13 cellular contexts compared by ENCODE assay signal in genomic region chr22:42072606-42073330, GRCh38. TPM values are rescaled to one million over a fixed set of nuclear protein-coding genes. Genes with fewer than 3 reads are reported as not detected.
DNase-seq lines count a peak whose midpoint lies in the region; ATAC-seq, FAIRE-seq and TF ChIP-seq lines count a peak whose summit lies in the region.
"Had no signal": no experiment of that assay in that cellular context is flagged by ENCODE, and none has a peak within 500 bp of the region (broad histone marks: within the 10 kb centered on the region; RNA-seq: fewer than 3 reads in every experiment).

No MANE protein-coding gene starts in this region.

- H3K23ac ChIP-seq in IMR-90 (ENCODE audit: low read depth, low read length) = no peak overlapping the region

- TF ChIP-seq RAD21 in IMR-90 (IDR thresholded peaks at IDR 0.05; ENCODE audit: low read length) = no peak

- no peak overlapping the region for H3K18ac ChIP-seq in IMR-90 (ENCODE audit: low read depth, low read length)

- no peak overlapping the region for H3K4me3 ChIP-seq in IMR-90 (ENCODE audit: insufficient read depth, low read depth, low read length)
- no peak overlapping the region for H3K4me3 ChIP-seq in astrocyte (ENCODE audit: insufficient read depth, low read depth, low read length)

- no peaks in the 10 kb centered on the region for H3K4me1 Mint-ChIP-seq in astrocyte (ENCODE audit: low read depth, unreplicated experiment)
- peaks cover 16 to 27% of the 10 kb centered on the region in 2 donors for H3K4me1 Mint-ChIP-seq in natural killer cell treated with Interleukin-12 subunit alpha and Interleukin-12 subunit beta and Interleukin-15 and Interleukin-18, amount 100 ng/mL, for 72 hours (ENCODE audit: low read depth in 2 of 2)

- 88% methylated on average over 8 of the region's 8 CpGs; no CpG with 5 or more reads in 1 of the 2 experiments for WGBS in IMR-90 (ENCODE audit: extremely low coverage in 2 of 2, insufficient read length in 1 of 2), 2 experiments

- H2BK120ac ChIP-seq in IMR-90 (ENCODE audit: low read depth, low read length) = no peak overlapping the region

- ATAC-seq in IMR-90 (ENCODE audit: low read depth) = no peak
- no peak for ATAC-seq in natural killer cell treated with Interleukin-12 subunit alpha and Interleukin-12 subunit beta and Interleukin-15 and Interleukin-18, amount 100 ng/mL, for 72 hours
- ATAC-seq: left lobe of liver had no signal

- peak overlapping the region; percentile 45 for H3K4me3 Mint-ChIP-seq in astrocyte (ENCODE audit: unreplicated experiment)
- H3K4me3 Mint-ChIP-seq in natural killer cell treated with Interleukin-12 subunit alpha and Interleukin-12 subunit beta and Interleukin-15 and Interleukin-18, amount 100 ng/mL, for 72 hours = peak overlapping the region; percentile 30

- peaks cover 14% of the 10 kb centered on the region for H3K79me2 ChIP-seq in astrocyte (ENCODE audit: insufficient read depth, low read length)

- H3K9me1 ChIP-seq in IMR-90 (ENCODE audit: insufficient read depth, low read length) = peaks cover 17% of the 10 kb centered on the region; the same call in 1 of the 2 replicates

- 0 out of 2 replicates have a peak, but pooled peaks cover 4% of the 10 kb centered on the region for H4K20me1 ChIP-seq in IMR-90 (ENCODE audit: insufficient read depth, low read length)
- no peaks in the 10 kb centered on the region for H4K20me1 ChIP-seq in astrocyte (ENCODE audit: insufficient read depth, low read length)

- no peak overlapping the region for H4K5ac ChIP-seq in IMR-90 (ENCODE audit: low read depth, low read length)

- no peak overlapping the region for H3K27ac Mint-ChIP-seq in astrocyte (ENCODE audit: unreplicated experiment)
- peak overlapping the region; percentile 43 to 86 for H3K27ac Mint-ChIP-seq in natural killer cell treated with Interleukin-12 subunit alpha and Interleukin-12 subunit beta and Interleukin-15 and Interleukin-18, amount 100 ng/mL, for 72 hours

- no peak for TF ChIP-seq CTCF in IMR-90 (conservative IDR thresholded peaks at IDR 0.05; ENCODE audit: low read depth, low read length)
- no peak for TF ChIP-seq CTCF in astrocyte (IDR thresholded peaks at IDR 0.05; ENCODE audit: insufficient read depth, low read depth, low read length)

- TF ChIP-seq POLR2A in IMR-90 (IDR thresholded peaks at IDR 0.05; ENCODE audit: low read depth, low read length) = no peak

- CTCF ChIA-PET in IMR-90 (lab: Yijun Ruan, JAX) = no interaction called here

- H3K36me3 Mint-ChIP-seq in astrocyte (ENCODE audit: low read depth, unreplicated experiment) = peaks cover 4% of the 10 kb centered on the region
- H3K36me3 Mint-ChIP-seq in natural killer cell treated with Interleukin-12 subunit alpha and Interleukin-12 subunit beta and Interleukin-15 and Interleukin-18, amount 100 ng/mL, for 72 hours = no peaks in the 10 kb centered on the region

- in situ Hi-C loops in IMR-90 (cut with MboI; ENCODE audit: low sequenced_read_pairs) = no loop called here

- H3K27me3 ChIP-seq in IMR-90 (ENCODE audit: control insufficient read depth, insufficient read depth, low read length) = no peaks in the 10 kb centered on the region
- H3K27me3 ChIP-seq in astrocyte (ENCODE audit: insufficient read depth, low read length) = no peaks in the 10 kb centered on the region
- H3K27me3 ChIP-seq: transverse colon had no signal

- H3K56ac ChIP-seq in IMR-90 (ENCODE audit: extremely low read depth, insufficient read depth, low read length) = no peak overlapping the region

- no peak overlapping the region for H3K4me2 ChIP-seq in IMR-90 (ENCODE audit: low read depth, low read length)
- no peak overlapping the region for H3K4me2 ChIP-seq in astrocyte (ENCODE audit: low read length)

- POLR2A ChIA-PET in IMR-90 (lab: Charles Lee; ENCODE audit: unreplicated experiment) = no interaction called here

- no peak overlapping the region for H2BK5ac ChIP-seq in IMR-90 (ENCODE audit: low read depth, low read length, poor library complexity, severe bottlenecking)

- no peaks in the 10 kb centered on the region for H3K27me3 Mint-ChIP-seq in astrocyte (ENCODE audit: low read depth, unreplicated experiment)
- H3K27me3 Mint-ChIP-seq in natural killer cell treated with Interleukin-12 subunit alpha and Interleukin-12 subunit beta and Interleukin-15 and Interleukin-18, amount 100 ng/mL, for 72 hours = no peaks in the 10 kb centered on the region

- no peak overlapping the region for H3K14ac ChIP-seq in IMR-90 (replicated peaks; ENCODE audit: low read depth, low read length)

- H3K9me3 Mint-ChIP-seq in astrocyte (ENCODE audit: unreplicated experiment) = peaks cover 13% of the 10 kb centered on the region
- no peaks in the 10 kb centered on the region for H3K9me3 Mint-ChIP-seq in natural killer cell treated with Interleukin-12 subunit alpha and Interleukin-12 subunit beta and Interleukin-15 and Interleukin-18, amount 100 ng/mL, for 72 hours

- H3K79me1 ChIP-seq in IMR-90 (ENCODE audit: low read depth in 1 of 2, low read length in 2 of 2) = peaks cover 15 to 57% of the 10 kb centered on the region in 2 experiments; a peak in 3 of 4 replicates

- H3K9me3 ChIP-seq in IMR-90 (ENCODE audit: control insufficient read depth, insufficient read depth, low read length) = no peaks in the 10 kb centered on the region
- no peaks in the 10 kb centered on the region for H3K9me3 ChIP-seq in astrocyte (ENCODE audit: insufficient read depth, low read depth, low read length)
- H3K9me3 ChIP-seq: transverse colon had no signal

- no peak overlapping the region for H3K4ac ChIP-seq in IMR-90 (ENCODE audit: low read depth, low read length)

- H3K9ac ChIP-seq in IMR-90 (ENCODE audit: low read depth, low read length) (no peak overlapping the region), astrocyte (ENCODE audit: low read length) (no peak overlapping the region)

- DNase-seq in DMS53 (lab: John Stamatoyannopoulos, UW) (peak; percentile 21), DMS53 treated with DMSO at 0.1 percent for 48 hours (lab: John Stamatoyannopoulos, UW; ENCODE audit: unreplicated experiment) (no peak), IMR-90 (no peak), astrocyte (ENCODE audit: low read depth) (no peak), DMS 273 (lab: John Stamatoyannopoulos, UW; ENCODE audit: unreplicated experiment) (no peak), AML-193 (lab: John Stamatoyannopoulos, UW) (no peak), NCI-H1048 (lab: John Stamatoyannopoulos, UW) (no peak)
- no peak for DNase-seq in natural killer cell treated with Interleukin-12 subunit alpha and Interleukin-12 subunit beta and Interleukin-15 and Interleukin-18, amount 100 ng/mL, for 72 hours (ENCODE audit: low spot score)
- DNase-seq: Karpas-422, SHP77 treated with DMSO at 0.1 percent for 48 hours, transverse colon had no signal

- H3K4me1 ChIP-seq in IMR-90 (ENCODE audit: control insufficient read depth, insufficient read depth, low read length) (peaks cover 12% of the 10 kb centered on the region), astrocyte (ENCODE audit: insufficient read depth, low read length) (peaks cover 20% of the 10 kb centered on the region)

- peak overlapping the region; percentile 44 for H2AK9ac ChIP-seq in IMR-90 (replicated peaks; ENCODE audit: low read depth, low read length, poor library complexity)

- BruUV-seq in IMR-90 (replicated peaks; lab: Mats Ljungman, UMichigan) = no TSS peak

- intact Hi-C loops in IMR-90 (cut with micrococcal nuclease) = no loop called here

- no peak overlapping the region for H4K91ac ChIP-seq in IMR-90 (ENCODE audit: insufficient read depth, low read depth, low read length)

- no peak overlapping the region for H2BK20ac ChIP-seq in IMR-90 (ENCODE audit: low read depth, low read length)

- H2BK15ac ChIP-seq in IMR-90 (ENCODE audit: low read depth, low read length) = no peak overlapping the region

- H3K27ac ChIP-seq in IMR-90 (ENCODE audit: insufficient read depth, low read length) = no peak overlapping the region
- no peak overlapping the region for H3K27ac ChIP-seq in astrocyte (ENCODE audit: low read depth, low read length)

- H4K8ac ChIP-seq in IMR-90 (ENCODE audit: low read depth in 2 of 2, low read length in 2 of 2) = peak overlapping the region in 1 of 2 experiments; percentile 97; a peak in 1 of 4 replicates

- no peak for FAIRE-seq in astrocyte (lab: Jason Lieb, UNC)
- FAIRE-seq: colon had no signal

- peak overlapping the region; percentile 1 for H2AFZ ChIP-seq in IMR-90 (replicated peaks; ENCODE audit: low read length, poor library complexity)
- no peak overlapping the region for H2AFZ ChIP-seq in astrocyte (ENCODE audit: low read depth, low read length)

- dilution Hi-C loops in IMR-90 (cut with HindIII; ENCODE audit: low sequenced_read_pairs, unreplicated experiment) = no loop called here

- no peak overlapping the region; the same call in 1 of the 2 replicates for H2AK5ac ChIP-seq in IMR-90 (ENCODE audit: low read depth, low read length)

- H3K36me3 ChIP-seq in IMR-90 (ENCODE audit: control insufficient read depth, insufficient read depth, low read length) = peaks cover 6% of the 10 kb centered on the region
- H3K36me3 ChIP-seq in astrocyte (ENCODE audit: insufficient read depth, low read length) = no peaks in the 10 kb centered on the region
- H3K36me3 ChIP-seq: transverse colon had no signal

RNA-seq across cellular contexts. Expression of gene PHETA2, which starts 1.3 kb away (rescaled TPM):
- total RNA-seq in IMR-90 (2012; rRNA removed) (6.1 and 6.5 TPM in 2 replicates), astrocyte (0.12 and 0.18 TPM in 2 replicates)
- 10.0 and 10.9 TPM in 2 replicates for polyA plus RNA-seq in IMR-90 (2012; rRNA removed)
- polyA plus RNA-seq in IMR-90 (2012; cell fraction: cytosol; rRNA removed) = 8.8 and 10.2 TPM in 2 replicates
- 16.5 and 17.8 TPM in 2 replicates for polyA plus RNA-seq in IMR-90 (2012; cell fraction: nucleus; rRNA removed; ENCODE audit: low replicate concordance)
- 1 to 10 TPM; 1.5 TPM for total RNA-seq in natural killer cell treated with Interleukin-12 subunit alpha and Interleukin-12 subunit beta and Interleukin-15 and Interleukin-18, amount 100 ng/mL, for 72 hours

RNA-seq across cellular contexts. Expression of gene NAGA, which starts 2.2 kb away (rescaled TPM):
- 34.4 and 44.8 TPM in 2 replicates for total RNA-seq in IMR-90 (2012; rRNA removed)
- polyA plus RNA-seq in IMR-90 (2012; rRNA removed) = 34.3 and 38.6 TPM in 2 replicates
- polyA plus RNA-seq in IMR-90 (2012; cell fraction: cytosol; rRNA removed) = 21.6 and 37.4 TPM in 2 replicates
- 13.4 and 23.8 TPM in 2 replicates for polyA plus RNA-seq in IMR-90 (2012; cell fraction: nucleus; rRNA removed; ENCODE audit: low replicate concordance)
- 8.9 TPM in 2 replicates for total RNA-seq in astrocyte
- total RNA-seq in natural killer cell treated with Interleukin-12 subunit alpha and Interleukin-12 subunit beta and Interleukin-15 and Interleukin-18, amount 100 ng/mL, for 72 hours = 10 to 100 TPM; 22.6 to 24.2 TPM

RNA-seq across cellular contexts. Expression of gene SMDT1, which starts 6.7 kb away (rescaled TPM):
- total RNA-seq in IMR-90 (2012; rRNA removed) (2.3 and 2.5 TPM in 2 replicates), astrocyte (29.3 and 31.1 TPM in 2 replicates)
- 15.0 and 15.7 TPM in 2 replicates for polyA plus RNA-seq in IMR-90 (2012; rRNA removed)
- polyA plus RNA-seq in IMR-90 (2012; cell fraction: cytosol; rRNA removed) = 36.6 and 66.3 TPM in 2 replicates
- 14.4 and 15.5 TPM in 2 replicates for polyA plus RNA-seq in IMR-90 (2012; cell fraction: nucleus; rRNA removed; ENCODE audit: low replicate concordance)
- 10 to 100 TPM; 41.6 to 77.5 TPM for total RNA-seq in natural killer cell treated with Interleukin-12 subunit alpha and Interleukin-12 subunit beta and Interleukin-15 and Interleukin-18, amount 100 ng/mL, for 72 hours

RNA-seq across cellular contexts. Expression of gene NDUFA6, which starts 17.8 kb away (rescaled TPM):
- total RNA-seq in IMR-90 (2012; rRNA removed) = 48.8 and 92.2 TPM in 2 replicates
- polyA plus RNA-seq in IMR-90 (2012; rRNA removed) = 81.4 and 89.0 TPM in 2 replicates
- polyA plus RNA-seq in IMR-90 (2012; cell fraction: cytosol; rRNA removed) = 53.5 and 88.0 TPM in 2 replicates
- polyA plus RNA-seq in IMR-90 (2012; cell fraction: nucleus; rRNA removed; ENCODE audit: low replicate concordance) = 10.8 and 36.2 TPM in 2 replicates
- total RNA-seq in astrocyte = 58.6 and 58.7 TPM in 2 replicates
- 10 to 100 TPM; 47.8 to 99.5 TPM for total RNA-seq in natural killer cell treated with Interleukin-12 subunit alpha and Interleukin-12 subunit beta and Interleukin-15 and Interleukin-18, amount 100 ng/mL, for 72 hours

RNA-seq across cellular contexts. Expression of gene CYP2D6, which starts 57.8 kb away (rescaled TPM):
- total RNA-seq in IMR-90 (2012; rRNA removed) (under 0.01 TPM in 2 replicates), astrocyte (0.82 and 0.91 TPM in 2 replicates)
- polyA plus RNA-seq in IMR-90 (2012; rRNA removed) = 0.24 TPM in 2 replicates
- polyA plus RNA-seq in IMR-90 (2012; cell fraction: cytosol; rRNA removed) = 0.07 TPM in 1 of 2 replicates, not detected in the other
- 4.5 and 8.7 TPM in 2 replicates for polyA plus RNA-seq in IMR-90 (2012; cell fraction: nucleus; rRNA removed; ENCODE audit: low replicate concordance)
- 1 to 10 TPM; 1.7 to 6.1 TPM for total RNA-seq in natural killer cell treated with Interleukin-12 subunit alpha and Interleukin-12 subunit beta and Interleukin-15 and Interleukin-18, amount 100 ng/mL, for 72 hours
